Comparison of ENCODE assay signal across 18 cellular contexts in the genomic region with DNA sequence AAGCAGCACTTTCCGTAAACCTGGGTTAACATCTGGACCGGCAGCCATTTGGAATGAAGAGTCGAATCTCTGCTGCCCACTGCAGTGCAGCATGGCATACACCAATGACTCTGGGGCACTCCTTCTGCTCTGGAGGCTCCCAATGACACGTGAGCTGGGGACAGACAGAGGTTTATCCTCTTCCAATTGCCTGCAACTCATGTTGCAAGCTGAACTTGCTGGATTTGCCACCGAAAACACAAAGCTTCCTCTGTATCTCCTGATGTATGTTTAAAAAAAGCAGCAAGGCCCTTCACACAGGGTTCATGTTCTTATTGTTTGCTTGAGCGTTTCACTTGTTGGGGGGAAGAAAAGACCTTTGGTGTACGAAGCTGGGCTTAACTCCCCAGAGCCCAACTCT. TPM values are rescaled to one million over a fixed set of nuclear protein-coding genes. Genes with fewer than 3 reads are reported as not detected.
DNase-seq lines count a peak whose midpoint lies in the region; ATAC-seq and TF ChIP-seq lines count a peak whose summit lies in the region.
"Had no signal": no experiment of that assay in that cellular context is flagged by ENCODE, and none has a peak within 500 bp of the region (broad histone marks: within the 10 kb centered on the region; RNA-seq: fewer than 3 reads in every experiment).

No MANE protein-coding gene starts in this region.

- H3K27ac Mint-ChIP-seq in GM23338 (no peak overlapping the region), WTC11 (peak overlapping the region; percentile 26)

- TF ChIP-seq CTCF in GM23338 (conservative IDR thresholded peaks at IDR 0.05; ENCODE audit: low read depth in 2 of 2), result no peak
- no peak for TF ChIP-seq CTCF in WTC11 (IDR thresholded peaks at IDR 0.05)
- no peak for TF ChIP-seq CTCF in body of pancreas (IDR thresholded peaks at IDR 0.05)

- H3K27me3 ChIP-seq in GM23338 (ENCODE audit: insufficient read depth), result no peaks in the 10 kb centered on the region
- H3K27me3 ChIP-seq in iPS-15b (ENCODE audit: control insufficient read depth, insufficient read depth, low read length), result no peaks in the 10 kb centered on the region
- H3K27me3 ChIP-seq in body of pancreas, result no peaks in the 10 kb centered on the region
- H3K27me3 ChIP-seq: BE2C had no signal

- no peak overlapping the region for H3K4me2 ChIP-seq in GM23338

- 84 to 91% methylated on average over 4 to 7 of the region's 7 CpGs for WGBS in body of pancreas, 2 donors

- H3K27me3 Mint-ChIP-seq in GM23338 (ENCODE audit: insufficient read depth, low read depth, poor library complexity) (no peaks in the 10 kb centered on the region), WTC11 (ENCODE audit: low read depth) (no peaks in the 10 kb centered on the region)
- H3K27me3 Mint-ChIP-seq: IgD-negative memory B cell had no signal

- TF ChIP-seq POLR2A in body of pancreas (IDR thresholded peaks at IDR 0.05), result no peak

- POLR2A ChIA-PET in WTC11 (lab: Charles Lee), result interaction anchor here (0.6 kb wide), 1 partner anchor 271 kb away, joined by 3 read pairs; no protein-coding TSS in a partner anchor

- ATAC-seq in GM23338 (peak; percentile 18; the same call in 2 of the 3 replicates), WTC11 (no peak; the same call in 1 of the 2 replicates), body of pancreas (no peak)

- no peaks in the 10 kb centered on the region for H3K9me3 ChIP-seq in iPS-15b (ENCODE audit: control insufficient read depth, insufficient read depth, low read length)
- no peaks in the 10 kb centered on the region for H3K9me3 ChIP-seq in body of pancreas
- H3K9me3 ChIP-seq: BE2C had no signal

- no peak for DNase-seq in GM23338 (ENCODE audit: low spot score)
- DNase-seq in WTC11 (ENCODE audit: low spot score), result no peak
- peak in 18 of 49 donors; percentile 4 to 47 (median 20) for DNase-seq in substantia nigra (lab: John Stamatoyannopoulos, UW)
- no peak for DNase-seq in body of pancreas
- DNase-seq in DMS114 treated with DMSO at 0.1 percent for 48 hours (lab: John Stamatoyannopoulos, UW; ENCODE audit: unreplicated experiment), result no peak
- DNase-seq in SW 1271 (lab: John Stamatoyannopoulos, UW), result no peak
- DNase-seq: BE2C, DMS79 treated with DMSO at 0.1 percent for 48 hours, HCEC 1CT, Karpas-422, NCI-H1694, NCI-H2081 treated with DMSO at 0.1 percent for 48 hours, NCI-H446, NCI-H526, Right ventricle myocardium superior had no signal

- H3K4me1 Mint-ChIP-seq in GM23338, result peaks cover 39% of the 10 kb centered on the region
- H3K4me1 Mint-ChIP-seq in WTC11, result peaks cover 37% of the 10 kb centered on the region

- no peak overlapping the region for H2AFZ ChIP-seq in GM23338

- H3K9me3 Mint-ChIP-seq in GM23338 (no peaks in the 10 kb centered on the region), WTC11 (no peaks in the 10 kb centered on the region)
- H3K9me3 Mint-ChIP-seq: IgD-negative memory B cell had no signal

- H3K9ac ChIP-seq in iPS-15b (ENCODE audit: low read depth, low read length), result peak overlapping the region; percentile 10

- H3K4me1 ChIP-seq in GM23338 (ENCODE audit: insufficient read depth), result peaks cover 31% of the 10 kb centered on the region
- peaks cover 15% of the 10 kb centered on the region for H3K4me1 ChIP-seq in iPS-15b (ENCODE audit: control insufficient read depth, insufficient read depth, low read length)
- peaks cover 18% of the 10 kb centered on the region for H3K4me1 ChIP-seq in body of pancreas

- H3K79me2 ChIP-seq in GM23338 (replicated peaks; ENCODE audit: insufficient read depth), result peaks cover 59% of the 10 kb centered on the region

- H3K36me3 ChIP-seq in GM23338 (ENCODE audit: insufficient read depth), result no peaks in the 10 kb centered on the region
- H3K36me3 ChIP-seq in iPS-15b (ENCODE audit: control insufficient read depth, insufficient read depth, low read length), result no peaks in the 10 kb centered on the region
- H3K36me3 ChIP-seq in body of pancreas (replicated peaks in 1 of 2; ENCODE audit: insufficient read depth in 1 of 2, low read depth in 2 of 2), result peaks cover 0 to 13% of the 10 kb centered on the region in 2 donors

- H3K36me3 Mint-ChIP-seq in GM23338 (ENCODE audit: low read depth) (peaks cover 18% of the 10 kb centered on the region; the same call in 2 of the 3 replicates), WTC11 (peaks cover 19% of the 10 kb centered on the region)

- intact Hi-C loops in body of pancreas (cut with DNase I), result no loop called here

- CTCF ChIA-PET in WTC11 (lab: Charles Lee), result interaction anchor here (0.7 to 1.9 kb wide), 3 partner anchors 20 to 158 kb away, joined by 3 to 5 read pairs (median 4); no protein-coding TSS in a partner anchor

- H3K9me2 ChIP-seq in GM23338 (ENCODE audit: insufficient read depth), result no peaks in the 10 kb centered on the region

- H3K27ac ChIP-seq in GM23338 (ENCODE audit: low read depth) (no peak overlapping the region), substantia nigra (ENCODE audit: low read depth, low read length, poor library complexity, severe bottlenecking) (peak overlapping the region; percentile 6), body of pancreas (no peak overlapping the region)

- no peaks in the 10 kb centered on the region for H3F3A ChIP-seq in GM23338 (replicated peaks; ENCODE audit: low read depth)

- peaks cover 40% of the 10 kb centered on the region for H4K20me1 ChIP-seq in GM23338 (replicated peaks; ENCODE audit: insufficient read depth)

- H3K4me3 ChIP-seq in GM23338 (no peak overlapping the region), iPS-15b (ENCODE audit: low read depth, low read length) (no peak overlapping the region), body of pancreas (no peak overlapping the region)

- H3K4me3 Mint-ChIP-seq in GM23338 (no peak overlapping the region), WTC11 (no peak overlapping the region)
- H3K4me3 Mint-ChIP-seq: IgD-negative memory B cell had no signal

TF ChIP-seq in GM23338, 12 proteins besides CTCF, POLR2A, EP300 and RAD21 (continues in another document):
- TF ChIP-seq, protein P1, sequence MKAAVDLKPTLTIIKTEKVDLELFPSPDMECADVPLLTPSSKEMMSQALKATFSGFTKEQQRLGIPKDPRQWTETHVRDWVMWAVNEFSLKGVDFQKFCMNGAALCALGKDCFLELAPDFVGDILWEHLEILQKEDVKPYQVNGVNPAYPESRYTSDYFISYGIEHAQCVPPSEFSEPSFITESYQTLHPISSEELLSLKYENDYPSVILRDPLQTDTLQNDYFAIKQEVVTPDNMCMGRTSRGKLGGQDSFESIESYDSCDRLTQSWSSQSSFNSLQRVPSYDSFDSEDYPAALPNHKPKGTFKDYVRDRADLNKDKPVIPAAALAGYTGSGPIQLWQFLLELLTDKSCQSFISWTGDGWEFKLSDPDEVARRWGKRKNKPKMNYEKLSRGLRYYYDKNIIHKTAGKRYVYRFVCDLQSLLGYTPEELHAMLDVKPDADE (IDR thresholded peaks at IDR 0.05), result no peak
- TF ChIP-seq ZNF331 (CRISPR knock-in tag; IDR thresholded peaks at IDR 0.05; ENCODE audit: low read depth), result no peak
- TF ChIP-seq JUNB (IDR thresholded peaks at IDR 0.05; ENCODE audit: unreplicated experiment), result no peak
- no peak for TF ChIP-seq NANOG (IDR thresholded peaks at IDR 0.05; ENCODE audit: borderline replicate concordance)

TF ChIP-seq in WTC11, 78 proteins besides CTCF, POLR2A, EP300 and RAD21 (continues in another document):
- no peak for TF ChIP-seq RELA (CRISPR knock-in tag; IDR thresholded peaks at IDR 0.05; ENCODE audit: borderline replicate concordance)
- TF ChIP-seq, protein P2, sequence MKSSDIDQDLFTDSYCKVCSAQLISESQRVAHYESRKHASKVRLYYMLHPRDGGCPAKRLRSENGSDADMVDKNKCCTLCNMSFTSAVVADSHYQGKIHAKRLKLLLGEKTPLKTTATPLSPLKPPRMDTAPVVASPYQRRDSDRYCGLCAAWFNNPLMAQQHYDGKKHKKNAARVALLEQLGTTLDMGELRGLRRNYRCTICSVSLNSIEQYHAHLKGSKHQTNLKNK (CRISPR knock-in tag; IDR thresholded peaks at IDR 0.05), result no peak
- no peak for TF ChIP-seq ELF4 (CRISPR knock-in tag; IDR thresholded peaks at IDR 0.05; ENCODE audit: low read depth)
- no peak for TF ChIP-seq ZNF416 (CRISPR knock-in tag; IDR thresholded peaks at IDR 0.05)
- no peak for TF ChIP-seq ZNF317 (CRISPR knock-in tag; IDR thresholded peaks at IDR 0.05; ENCODE audit: borderline replicate concordance, low read depth)
- TF ChIP-seq, protein P3, sequence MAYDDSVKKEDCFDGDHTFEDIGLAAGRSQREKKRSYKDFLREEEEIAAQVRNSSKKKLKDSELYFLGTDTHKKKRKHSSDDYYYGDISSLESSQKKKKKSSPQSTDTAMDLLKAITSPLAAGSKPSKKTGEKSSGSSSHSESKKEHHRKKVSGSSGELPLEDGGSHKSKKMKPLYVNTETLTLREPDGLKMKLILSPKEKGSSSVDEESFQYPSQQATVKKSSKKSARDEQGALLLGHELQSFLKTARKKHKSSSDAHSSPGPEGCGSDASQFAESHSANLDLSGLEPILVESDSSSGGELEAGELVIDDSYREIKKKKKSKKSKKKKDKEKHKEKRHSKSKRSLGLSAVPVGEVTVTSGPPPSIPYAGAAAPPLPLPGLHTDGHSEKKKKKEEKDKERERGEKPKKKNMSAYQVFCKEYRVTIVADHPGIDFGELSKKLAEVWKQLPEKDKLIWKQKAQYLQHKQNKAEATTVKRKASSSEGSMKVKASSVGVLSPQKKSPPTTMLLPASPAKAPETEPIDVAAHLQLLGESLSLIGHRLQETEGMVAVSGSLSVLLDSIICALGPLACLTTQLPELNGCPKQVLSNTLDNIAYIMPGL (CRISPR knock-in tag; IDR thresholded peaks at IDR 0.05), result no peak

RNA-seq across cellular contexts. Expression of a gene that starts 10.8 kb away (rescaled TPM):
- total RNA-seq in GM23338 (2014; rRNA removed; shearing (Covaris generic)), result 22.8 and 24.6 TPM in 2 replicates
- 8.4 and 10.1 TPM in 2 replicates for polyA plus RNA-seq in GM23338 (2016; fragmentation: Nextera tagmentation; extraction: Ambion mirVana)
- 16.5 to 20.5 TPM (median 16.5 TPM) in 3 replicates for total RNA-seq in WTC11 (2021)
- total RNA-seq in body of pancreas, result 10 to 100 TPM; 11.9 to 13.7 TPM

RNA-seq across cellular contexts. Expression of a gene that starts 39.2 kb away (rescaled TPM):
- 9.9 and 15.4 TPM in 2 replicates for total RNA-seq in GM23338 (2014; rRNA removed; shearing (Covaris generic))
- polyA plus RNA-seq in GM23338 (2016; fragmentation: Nextera tagmentation; extraction: Ambion mirVana), result 17.9 and 18.9 TPM in 2 replicates
- total RNA-seq in WTC11 (2021), result 12.9 to 15.3 TPM (median 14.8 TPM) in 3 replicates
- total RNA-seq in body of pancreas, result 10 to 100 TPM in 1 of 2 donors, 1 to 10 TPM in 1; 8.9 to 14.5 TPM
- total RNA-seq: M059J had no signal

RNA-seq across cellular contexts. Expression of a gene that starts 49.9 kb away (rescaled TPM):
- 0.35 and 3.5 TPM in 2 replicates for total RNA-seq in GM23338 (2014; rRNA removed; shearing (Covaris generic))
- 8.4 and 9.8 TPM in 2 replicates for polyA plus RNA-seq in GM23338 (2016; fragmentation: Nextera tagmentation; extraction: Ambion mirVana)
- 6.6 to 8.5 TPM (median 7.2 TPM) in 3 replicates for total RNA-seq in WTC11 (2021)
- not detected for total RNA-seq in body of pancreas
- total RNA-seq: Right ventricle myocardium superior had no signal
